ENCODE assay signal across 8 cellular contexts in genomic region chr15:89750560-89751542, GRCh38. TPM values are rescaled to one million over a fixed set of nuclear protein-coding genes. Genes with fewer than 3 reads are reported as not detected.
DNase-seq lines count a peak whose midpoint lies in the region; ATAC-seq, FAIRE-seq and TF ChIP-seq lines count a peak whose summit lies in the region.

A gene with protein sequence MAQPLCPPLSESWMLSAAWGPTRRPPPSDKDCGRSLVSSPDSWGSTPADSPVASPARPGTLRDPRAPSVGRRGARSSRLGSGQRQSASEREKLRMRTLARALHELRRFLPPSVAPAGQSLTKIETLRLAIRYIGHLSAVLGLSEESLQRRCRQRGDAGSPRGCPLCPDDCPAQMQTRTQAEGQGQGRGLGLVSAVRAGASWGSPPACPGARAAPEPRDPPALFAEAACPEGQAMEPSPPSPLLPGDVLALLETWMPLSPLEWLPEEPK (minus strand): TSS chr15:89751249. CDS start chr15:89751231, 18 bp downstream.

- H4K20me1 ChIP-seq in H1 (replicated peaks in 1 of 2; ENCODE audit: control insufficient read depth in 1 of 2, insufficient read depth in 2 of 2, low read length in 2 of 2), result peaks cover 1 to 11% of the 10 kb centered on the region in 2 experiments

- ATAC-seq in GM21360 (IDR thresholded peaks at IDR 0.05; ENCODE audit: unreplicated experiment), result peak; percentile 92

- H3K23ac ChIP-seq in H1 (ENCODE audit: insufficient read length), result no peak within 1 kb of the TSS

- no peak within 1 kb of the TSS for H2BK120ac ChIP-seq in H1 (replicated peaks; ENCODE audit: low read depth, low read length)

- H2AK5ac ChIP-seq in H1 (ENCODE audit: low read depth, low read length), result no peak within 1 kb of the TSS

- peak; percentile 94 for DNase-seq in COR-L47 (lab: John Stamatoyannopoulos, UW)
- peak; percentile 97 for DNase-seq in HT-29 (ENCODE audit: low spot score)
- peak; percentile 25 for DNase-seq in NK-92 (lab: John Stamatoyannopoulos, UW; ENCODE audit: unreplicated experiment)
- peak; percentile 70 to 75 for DNase-seq in activated CD8-positive, alpha-beta memory T cell treated with anti-CD3 and anti-CD28 coated beads for 4 hours (ENCODE audit: low read depth in 2 of 2)
- DNase-seq in H1 (ENCODE audit: low read depth in 1 of 2, low spot score in 2 of 2), result peak; percentile 71 to 93
- DNase-seq in mesenteric fat pad (ENCODE audit: low spot score), result peak; percentile 97
- DNase-seq in stimulated activated CD8-positive, alpha-beta memory T cell treated with anti-CD3 and anti-CD28 coated beads, Interleukin-15, amount 100 ng/mL, for 1 hour (ENCODE audit: low read depth), result peak; percentile 68

- no peak for FAIRE-seq in H1 (lab: Jason Lieb, UNC)

- peaks cover 40 to 65% (median 63%) of the 10 kb centered on the region in 4 experiments for H3K27me3 ChIP-seq in H1 (replicated peaks in 1 of 4; ENCODE audit: control insufficient read depth in 3 of 4, extremely low read depth in 1 of 4, insufficient read depth in 3 of 4, low read length in 3 of 4)

- no peak within 1 kb of the TSS; the same call in 1 of the 2 replicates for H2AFZ ChIP-seq in H1 (ENCODE audit: low read length)

- H3K9me3 ChIP-seq in H1 (ENCODE audit: insufficient read depth in 2 of 2, low read depth in 1 of 2, low read length in 1 of 2), result no peaks in the 10 kb centered on the region

- POLR2A ChIA-PET in H1 (lab: Charles Lee; ENCODE audit: partially characterized antibody), result interaction anchor here (1.0 to 1.6 kb wide), 5 partner anchors 9 to 351 kb away, joined by 3 read pairs; partner anchors contain the start of genes ARPIN and IDH2

- TF ChIP-seq POLR2A in H1 (IDR thresholded peaks at IDR 0.05; ENCODE audit: control extremely low read depth in 1 of 2, low read depth in 2 of 2, low read length in 2 of 2), result no peak

- H2BK12ac ChIP-seq in H1 (ENCODE audit: low read depth, low read length), result no peak within 1 kb of the TSS

- H4K5ac ChIP-seq in H1 (ENCODE audit: insufficient read length, low read depth, low read length), result no peak within 1 kb of the TSS

- H3K23me2 ChIP-seq in H1 (ENCODE audit: low read depth, low read length), result peaks cover 26% of the 10 kb centered on the region; the same call in 1 of the 2 replicates

- peak; percentile 52 to 62; a peak in 3 of 4 replicates for TF ChIP-seq RAD21 in H1 (IDR thresholded peaks at IDR 0.05 in 1 of 2, conservative IDR thresholded peaks at IDR 0.05 in 1 of 2; ENCODE audit: low read depth in 2 of 2, low read length in 2 of 2)

- no peak within 1 kb of the TSS for H3K56ac ChIP-seq in H1 (replicated peaks; ENCODE audit: insufficient read length, low read depth, low read length)

- TF ChIP-seq CTCF in H1 (IDR thresholded peaks at IDR 0.05; ENCODE audit: control extremely low read depth in 1 of 3, insufficient read depth in 1 of 3, low read depth in 1 of 3, low read length in 3 of 3), result peak; percentile 71 to 98 (median 86)

- H3K18ac ChIP-seq in H1 (ENCODE audit: extremely low read depth, low read length), result peak within 1 kb of the TSS; percentile 48

- no peaks in the 10 kb centered on the region; the same call in 1 of the 2 replicates for H3K79me1 ChIP-seq in H1 (ENCODE audit: low read depth, low read length)

- TF ChIP-seq EP300 in H1 (IDR thresholded peaks at IDR 0.05; ENCODE audit: borderline replicate concordance in 1 of 2, low read depth in 2 of 2, low read length in 2 of 2), result no peak

- no peak within 1 kb of the TSS for H3K4ac ChIP-seq in H1 (replicated peaks; ENCODE audit: insufficient read length, low read depth, low read length)

- H2BK20ac ChIP-seq in H1 (ENCODE audit: low read length), result no peak within 1 kb of the TSS

- CTCF ChIA-PET in H1 (lab: Charles Lee; ENCODE audit: partially characterized antibody), result interaction anchor here (0.9 to 2.6 kb wide), 9 partner anchors 8 to 140 kb away, joined by 3 to 16 read pairs (median 4); no protein-coding TSS in a partner anchor

- peak within 1 kb of the TSS; percentile 29; the same call in 1 of the 2 replicates for H2BK15ac ChIP-seq in H1 (ENCODE audit: low read length)

- peak within 1 kb of the TSS; percentile 86; the same call in 1 of the 2 replicates for H4K8ac ChIP-seq in H1 (ENCODE audit: extremely low read depth, insufficient read depth, low read length)

- peaks cover 0 to 24% (median 19%) of the 10 kb centered on the region in 4 experiments; a peak in 6 of 7 replicates for H3K4me1 ChIP-seq in H1 (replicated peaks in 1 of 4; ENCODE audit: control insufficient read depth in 3 of 4, insufficient read depth in 4 of 4, low read length in 3 of 4)

- H3K4me2 ChIP-seq in H1 (ENCODE audit: insufficient read depth in 1 of 2, low read depth in 2 of 2, low read length in 2 of 2), result peak within 1 kb of the TSS; percentile 67 to 97

- no peak within 1 kb of the TSS for H3K27ac ChIP-seq in H1 (ENCODE audit: low read depth, low read length)

- H3K36me3 ChIP-seq in H1 (ENCODE audit: control insufficient read depth in 2 of 4, insufficient read depth in 4 of 4, low read length in 3 of 4), result no peaks in the 10 kb centered on the region

- no peak within 1 kb of the TSS for H3K14ac ChIP-seq in H1 (ENCODE audit: insufficient read length)

- no peak within 1 kb of the TSS for H2BK5ac ChIP-seq in H1 (ENCODE audit: low read depth, low read length)

- 4% methylated on average over 76 of the region's 114 CpGs; no CpG with 5 or more reads in 1 of the 2 experiments for WGBS in H1 (ENCODE audit: extremely low coverage in 1 of 2, insufficient coverage in 1 of 2, insufficient read length in 1 of 2, insufficient replicate concordance in 2 of 2, low coverage in 1 of 2, low lambda C conversion rate in 2 of 2, missing lambda C conversion rate in 1 of 2), 2 experiments

- peak within 1 kb of the TSS; percentile 32 to 66 (median 50) for H3K4me3 ChIP-seq in H1 (ENCODE audit: extremely low read depth in 1 of 4, insufficient read depth in 2 of 4, low read depth in 3 of 4, low read length in 4 of 4)

- H3K79me2 ChIP-seq in H1 (ENCODE audit: control insufficient read depth in 1 of 2, insufficient read depth in 2 of 2, low read length in 2 of 2), result no peaks in the 10 kb centered on the region

- H3K9ac ChIP-seq in H1 (replicated peaks in 1 of 4; ENCODE audit: extremely low read depth in 1 of 4, low read depth in 3 of 4, low read length in 3 of 4), result no peak within 1 kb of the TSS

- H4K91ac ChIP-seq in H1 (replicated peaks; ENCODE audit: insufficient read length, low read length), result peak within 1 kb of the TSS; percentile 54

TF ChIP-seq in H1, 55 proteins besides CTCF, POLR2A, EP300 and RAD21 (continues in another document):
- peak; percentile 58; the same call in 1 of the 2 replicates for TF ChIP-seq KDM1A (IDR thresholded peaks at IDR 0.05; ENCODE audit: borderline replicate concordance, low read length)
- TF ChIP-seq SIX5 (IDR thresholded peaks at IDR 0.05; ENCODE audit: low read depth, low read length), result no peak
- TF ChIP-seq SUZ12 (IDR thresholded peaks at IDR 0.05; ENCODE audit: low read length), result peak; percentile 63
- TF ChIP-seq, protein P1, sequence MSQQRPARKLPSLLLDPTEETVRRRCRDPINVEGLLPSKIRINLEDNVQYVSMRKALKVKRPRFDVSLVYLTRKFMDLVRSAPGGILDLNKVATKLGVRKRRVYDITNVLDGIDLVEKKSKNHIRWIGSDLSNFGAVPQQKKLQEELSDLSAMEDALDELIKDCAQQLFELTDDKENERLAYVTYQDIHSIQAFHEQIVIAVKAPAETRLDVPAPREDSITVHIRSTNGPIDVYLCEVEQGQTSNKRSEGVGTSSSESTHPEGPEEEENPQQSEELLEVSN (IDR thresholded peaks at IDR 0.05), result peak; percentile 88
- TF ChIP-seq ASH2L (IDR thresholded peaks at IDR 0.05; ENCODE audit: low read length), result peak; percentile 15
- TF ChIP-seq HDAC2 (IDR thresholded peaks at IDR 0.05; ENCODE audit: borderline replicate concordance in 1 of 2, low read depth in 2 of 2, low read length in 2 of 2), result 0 out of 4 replicates have a peak, but pooled peaks of 1 of the 2 experiments have one; percentile 21
- TF ChIP-seq KDM4A (IDR thresholded peaks at IDR 0.05; ENCODE audit: low read depth, low read length, severe bottlenecking), result peak; percentile 78

RNA-seq across cellular contexts. Expression of the gene that starts here (rescaled TPM):
- 0.23 and 0.71 TPM in 2 replicates for total RNA-seq in HT-29 (2014; rRNA removed; shearing (Covaris generic))
- total RNA-seq in H1 (2021; fragmentation: NEBNext Ultra II Directional; extraction: Animal tissue kit (Norgen Biotek cat#: 25700)), result 0.15 TPM in 1 of 2 replicates, not detected in the other
- 0.23 and 0.28 TPM in 2 replicates for polyA plus RNA-seq in H1 (2011; rRNA removed)
- polyA plus RNA-seq in H1 (2011; cell fraction: cytosol; rRNA removed), result 0.18 TPM
- polyA plus RNA-seq in H1 (2011; cell fraction: nucleus; rRNA removed), result 0.34 TPM
- 0.17 to 0.40 TPM (median 0.33 TPM) in 3 of 4 replicates, not detected in the other for polyA plus RNA-seq in H1 (2012, experiment 1 of 2)
- polyA plus RNA-seq in H1 (2012, experiment 2 of 2), result 0.08 TPM
- polyA plus RNA-seq in H1 (2013, experiment 1 of 2), result 0.04 TPM
- polyA plus RNA-seq in H1 (2013, experiment 2 of 2), result 0.06 TPM
- polyA minus RNA-seq in H1 (2011; rRNA and poly(A)+ RNA removed), result not detected in 2 replicates
- polyA minus RNA-seq in H1 (2011; cell fraction: cytosol; rRNA and poly(A)+ RNA removed), result 1.4 TPM
- 0.70 TPM for polyA minus RNA-seq in H1 (2011; cell fraction: nucleus; rRNA and poly(A)+ RNA removed)
- total RNA-seq in mesenteric fat pad, result 16.0 TPM

Comparison
In these comparisons a context has a peak if more than half of its experiments do, and no peak if none do; other contexts are left out.
1. Peak in DNase-seq in HT-29; RNA of the gene not detected or under 1 TPM.
2. DNase-seq: peak in every context shown above with its lines; median percentile 97 in HT-29; 97 in mesenteric fat pad; 94 in COR-L47; 82 in H1; 72 in activated CD8-positive, alpha-beta memory T cell treated with anti-CD3 and anti-CD28 coated beads for 4 hours; 68 in stimulated activated CD8-positive, alpha-beta memory T cell treated with anti-CD3 and anti-CD28 coated beads, Interleukin-15, amount 100 ng/mL, for 1 hour; 25 in NK-92.